Comparison of ENCODE assay signal across 18 cellular contexts in genomic region chr2:64065516-64065915, GRCh38. TPM values are rescaled to one million over a fixed set of nuclear protein-coding genes. Genes with fewer than 3 reads are reported as not detected.
DNase-seq lines count a peak whose midpoint lies in the region; ATAC-seq, FAIRE-seq and TF ChIP-seq lines count a peak whose summit lies in the region.
"Had no signal": no experiment of that assay in that cellular context is flagged by ENCODE, and none has a peak within 500 bp of the region (broad histone marks: within the 10 kb centered on the region; RNA-seq: fewer than 3 reads in every experiment).

No MANE protein-coding gene starts in this region.

- H3K79me2 ChIP-seq in GM23338 (replicated peaks; ENCODE audit: insufficient read depth) (no peaks in the 10 kb centered on the region), astrocyte (ENCODE audit: insufficient read depth, low read length) (no peaks in the 10 kb centered on the region)

- ATAC-seq in activated CD4-positive, alpha-beta T cell treated with anti-CD3 and anti-CD28 coated beads for 36 hours: no peak
- no peak for ATAC-seq in GM23338
- no peak for ATAC-seq in naive thymus-derived CD4-positive, alpha-beta T cell
- ATAC-seq: Panc1 had no signal

- H3K9me2 ChIP-seq in GM23338 (ENCODE audit: insufficient read depth): no peaks in the 10 kb centered on the region

- TF ChIP-seq CTCF in GM23338 (conservative IDR thresholded peaks at IDR 0.05; ENCODE audit: low read depth in 2 of 2) (no peak), astrocyte (IDR thresholded peaks at IDR 0.05; ENCODE audit: insufficient read depth, low read depth, low read length) (no peak)

- H3K4me1 Mint-ChIP-seq in activated CD4-positive, alpha-beta T cell treated with anti-CD3 and anti-CD28 coated beads for 36 hours: peaks cover 30% of the 10 kb centered on the region
- H3K4me1 Mint-ChIP-seq in GM23338: peaks cover 35% of the 10 kb centered on the region
- peaks cover 16% of the 10 kb centered on the region for H3K4me1 Mint-ChIP-seq in astrocyte (ENCODE audit: low read depth, unreplicated experiment)
- peaks cover 15 to 46% (median 31%) of the 10 kb centered on the region in 7 donors for H3K4me1 Mint-ChIP-seq in naive thymus-derived CD4-positive, alpha-beta T cell

- no peaks in the 10 kb centered on the region for H3K27me3 Mint-ChIP-seq in activated CD4-positive, alpha-beta T cell treated with anti-CD3 and anti-CD28 coated beads for 36 hours
- H3K27me3 Mint-ChIP-seq in GM23338 (ENCODE audit: insufficient read depth, low read depth, poor library complexity): peaks cover 6% of the 10 kb centered on the region
- no peaks in the 10 kb centered on the region for H3K27me3 Mint-ChIP-seq in astrocyte (ENCODE audit: low read depth, unreplicated experiment)
- no peaks in the 10 kb centered on the region for H3K27me3 Mint-ChIP-seq in naive thymus-derived CD4-positive, alpha-beta T cell
- H3K27me3 Mint-ChIP-seq: brain had no signal

- H3K4me2 ChIP-seq in GM23338 (peak overlapping the region; percentile 26; the same call in 1 of the 2 replicates), astrocyte (ENCODE audit: low read length) (no peak overlapping the region)

- H3K4me1 ChIP-seq in GM23338 (ENCODE audit: insufficient read depth): peaks cover 35% of the 10 kb centered on the region
- peaks cover 21% of the 10 kb centered on the region for H3K4me1 ChIP-seq in astrocyte (ENCODE audit: insufficient read depth, low read length)
- peaks cover 0 to 22% of the 10 kb centered on the region in 2 donors for H3K4me1 ChIP-seq in naive thymus-derived CD4-positive, alpha-beta T cell (ENCODE audit: control insufficient read depth in 2 of 2, insufficient read depth in 2 of 2, low read length in 2 of 2)
- H3K4me1 ChIP-seq: thyroid gland had no signal

- H4K20me1 ChIP-seq in GM23338 (replicated peaks; ENCODE audit: insufficient read depth): no peaks in the 10 kb centered on the region
- H4K20me1 ChIP-seq in astrocyte (ENCODE audit: insufficient read depth, low read length): no peaks in the 10 kb centered on the region

- no peak overlapping the region for H3K27ac ChIP-seq in GM23338 (ENCODE audit: low read depth)
- peak overlapping the region; percentile 85 for H3K27ac ChIP-seq in astrocyte (ENCODE audit: low read depth, low read length)
- peak overlapping the region; percentile 56 for H3K27ac ChIP-seq in naive thymus-derived CD4-positive, alpha-beta T cell (ENCODE audit: low read depth, low read length)
- H3K27ac ChIP-seq: 22Rv1 had no signal

- H3K36me3 ChIP-seq in GM23338 (ENCODE audit: insufficient read depth) (no peaks in the 10 kb centered on the region), astrocyte (ENCODE audit: insufficient read depth, low read length) (no peaks in the 10 kb centered on the region)
- no peaks in the 10 kb centered on the region for H3K36me3 ChIP-seq in naive thymus-derived CD4-positive, alpha-beta T cell (ENCODE audit: control insufficient read depth in 2 of 3, insufficient read depth in 3 of 3, low read length in 3 of 3)
- H3K36me3 ChIP-seq: pancreas, thyroid gland had no signal

- peak overlapping the region; percentile 44 for H3K27ac Mint-ChIP-seq in activated CD4-positive, alpha-beta T cell treated with anti-CD3 and anti-CD28 coated beads for 36 hours
- H3K27ac Mint-ChIP-seq in GM23338 (peak overlapping the region; percentile 56), astrocyte (ENCODE audit: unreplicated experiment) (no peak overlapping the region)
- H3K27ac Mint-ChIP-seq in naive thymus-derived CD4-positive, alpha-beta T cell: peak overlapping the region; percentile 58 to 97 (median 92)

- H3K9me3 Mint-ChIP-seq in activated CD4-positive, alpha-beta T cell treated with anti-CD3 and anti-CD28 coated beads for 36 hours (ENCODE audit: low read depth): no peaks in the 10 kb centered on the region
- H3K9me3 Mint-ChIP-seq in GM23338 (no peaks in the 10 kb centered on the region), astrocyte (ENCODE audit: unreplicated experiment) (no peaks in the 10 kb centered on the region)
- H3K9me3 Mint-ChIP-seq in naive thymus-derived CD4-positive, alpha-beta T cell: no peaks in the 10 kb centered on the region
- H3K9me3 Mint-ChIP-seq: CD14-positive monocyte had no signal

- H3K4me3 Mint-ChIP-seq in activated CD4-positive, alpha-beta T cell treated with anti-CD3 and anti-CD28 coated beads for 36 hours: no peak overlapping the region
- H3K4me3 Mint-ChIP-seq in GM23338 (no peak overlapping the region), astrocyte (ENCODE audit: unreplicated experiment) (no peak overlapping the region)
- H3K4me3 Mint-ChIP-seq in naive thymus-derived CD4-positive, alpha-beta T cell: peak overlapping the region in 4 of 10 donors; percentile 32 to 76 (median 50)
- H3K4me3 Mint-ChIP-seq: CD14-positive monocyte had no signal

- no peaks in the 10 kb centered on the region for H3K36me3 Mint-ChIP-seq in activated CD4-positive, alpha-beta T cell treated with anti-CD3 and anti-CD28 coated beads for 36 hours (ENCODE audit: low read depth)
- H3K36me3 Mint-ChIP-seq in GM23338 (ENCODE audit: low read depth) (no peaks in the 10 kb centered on the region), astrocyte (ENCODE audit: low read depth, unreplicated experiment) (no peaks in the 10 kb centered on the region)
- peaks cover 0 to 3% (median 0%) of the 10 kb centered on the region in 5 donors for H3K36me3 Mint-ChIP-seq in naive thymus-derived CD4-positive, alpha-beta T cell
- H3K36me3 Mint-ChIP-seq: brain, CD14-positive monocyte had no signal

- intact Hi-C loops in activated CD4-positive, alpha-beta T cell treated with anti-CD3 and anti-CD28 coated beads for 36 hours (cut with DNase I, micrococcal nuclease): loop anchor here in 1 of 2 experiments (2.0 kb wide), 1 partner anchor 35 kb away; no protein-coding TSS in a partner anchor
- intact Hi-C loops in naive thymus-derived CD4-positive, alpha-beta T cell (cut with micrococcal nuclease): loop anchor here in 1 of 2 donors (2.0 kb wide), 2 partner anchors 17 to 21 kb away; no protein-coding TSS in a partner anchor
- intact Hi-C loops in posterior vena cava (cut with DNase I): no loop called here

- H3K27me3 ChIP-seq in GM23338 (ENCODE audit: insufficient read depth): no peaks in the 10 kb centered on the region
- no peaks in the 10 kb centered on the region for H3K27me3 ChIP-seq in astrocyte (ENCODE audit: insufficient read depth, low read length)
- no peaks in the 10 kb centered on the region for H3K27me3 ChIP-seq in naive thymus-derived CD4-positive, alpha-beta T cell (ENCODE audit: control insufficient read depth in 2 of 2, insufficient read depth in 2 of 2, low read length in 2 of 2)
- H3K27me3 ChIP-seq: pancreas, thyroid gland had no signal

- H3K9me3 ChIP-seq in astrocyte (ENCODE audit: insufficient read depth, low read depth, low read length): no peaks in the 10 kb centered on the region
- H3K9me3 ChIP-seq in naive thymus-derived CD4-positive, alpha-beta T cell (ENCODE audit: control insufficient read depth in 2 of 3, low read length in 3 of 3): no peaks in the 10 kb centered on the region
- H3K9me3 ChIP-seq: pancreas, thyroid gland had no signal

- no peak for DNase-seq in activated CD4-positive, alpha-beta T cell treated with anti-CD3 and anti-CD28 coated beads for 36 hours
- no peak for DNase-seq in activated CD4-positive, alpha-beta T cell treated with anti-CD3 and anti-CD28 coated beads, Interleukin-2, amount 50 U/mL, for 4 hours
- DNase-seq in GM23338 (ENCODE audit: low spot score) (no peak), astrocyte (ENCODE audit: low read depth) (no peak), NCI-H146 treated with DMSO at 0.1 percent for 48 hours (lab: John Stamatoyannopoulos, UW; ENCODE audit: unreplicated experiment) (no peak), posterior vena cava (ENCODE audit: low spot score) (no peak), UCSD-AML1 (lab: John Stamatoyannopoulos, UW; ENCODE audit: unreplicated experiment) (no peak)
- DNase-seq in naive thymus-derived CD4-positive, alpha-beta T cell: no peak
- DNase-seq: activated effector memory CD4-positive, alpha-beta T cell treated with Interleukin-2 at 50 U/mL for 16 hours; DMS79 treated with DMSO at 0.1 percent for 48 hours; NCI-H69; thyroid gland had no signal

- CTCF ChIA-PET in activated CD4-positive, alpha-beta T cell treated with anti-CD3 and anti-CD28 coated beads for 36 hours (lab: Charles Lee): interaction anchor here (1.1 to 1.3 kb wide), 2 partner anchors 16 to 37 kb away, joined by 3 read pairs; no protein-coding TSS in a partner anchor
- CTCF ChIA-PET in naive thymus-derived CD4-positive, alpha-beta T cell (lab: Charles Lee): interaction anchor here (1.0 kb wide), 1 partner anchor 262 kb away, joined by 6 read pairs; no protein-coding TSS in a partner anchor

- POLR2A ChIA-PET in activated CD4-positive, alpha-beta T cell treated with anti-CD3 and anti-CD28 coated beads for 36 hours (lab: Charles Lee): interaction anchor here (1.8 kb wide), 1 partner anchor 261 kb away, joined by 11 read pairs; no protein-coding TSS in a partner anchor
- POLR2A ChIA-PET in naive thymus-derived CD4-positive, alpha-beta T cell (lab: Charles Lee): no interaction called here

- H3F3A ChIP-seq in GM23338 (replicated peaks; ENCODE audit: low read depth): peaks cover 8% of the 10 kb centered on the region; the same call in 1 of the 2 replicates

- H3K4me3 ChIP-seq in GM23338: no peak overlapping the region
- H3K4me3 ChIP-seq in astrocyte (ENCODE audit: insufficient read depth, low read depth, low read length): no peak overlapping the region
- H3K4me3 ChIP-seq in naive thymus-derived CD4-positive, alpha-beta T cell (ENCODE audit: low read length): no peak overlapping the region
- H3K4me3 ChIP-seq: pancreas, thyroid gland had no signal

- no peak overlapping the region for H3K9ac ChIP-seq in astrocyte (ENCODE audit: low read length)

- H2AFZ ChIP-seq in GM23338 (peak overlapping the region; percentile 77), astrocyte (ENCODE audit: low read depth, low read length) (no peak overlapping the region)

- FAIRE-seq in astrocyte (lab: Jason Lieb, UNC): no peak
- FAIRE-seq: GM19239, pancreas had no signal

TF ChIP-seq in GM23338, 12 proteins besides CTCF, POLR2A, EP300 and RAD21 (continues in another document):
- TF ChIP-seq STAT1 (IDR thresholded peaks at IDR 0.05; ENCODE audit: unreplicated experiment) (no peak), ZNF331 (CRISPR knock-in tag; IDR thresholded peaks at IDR 0.05; ENCODE audit: low read depth) (no peak), JUNB (IDR thresholded peaks at IDR 0.05; ENCODE audit: unreplicated experiment) (no peak), NANOG (IDR thresholded peaks at IDR 0.05; ENCODE audit: borderline replicate concordance) (no peak), EZH2 (IDR thresholded peaks at IDR 0.05; ENCODE audit: low read depth, unreplicated experiment) (no peak), ZNF114 (CRISPR knock-in tag; IDR thresholded peaks at IDR 0.05) (no peak)

RNA-seq across cellular contexts. Expression of gene VPS54, which starts 46.3 kb away (rescaled TPM):
- 10 to 100 TPM in 1 of 2 experiments, 1 to 10 TPM in 1; 9.0 to 11.7 TPM for total RNA-seq in activated CD4-positive, alpha-beta T cell treated with anti-CD3 and anti-CD28 coated beads for 36 hours
- total RNA-seq in GM23338 (2014; rRNA removed; shearing (Covaris generic)): 17.0 and 20.7 TPM in 2 replicates
- 6.1 and 6.6 TPM in 2 replicates for polyA plus RNA-seq in GM23338 (2016; fragmentation: Nextera tagmentation; extraction: Ambion mirVana)
- total RNA-seq in astrocyte (17.5 and 17.9 TPM in 2 replicates), posterior vena cava (10 to 100 TPM; 18.7 to 22.9 TPM)
- total RNA-seq in naive thymus-derived CD4-positive, alpha-beta T cell: 10 to 100 TPM; 13.2 to 20.8 (median 15.6) TPM
- 10 to 100 TPM in 1 of 2 donors, 1 to 10 TPM in 1; 4.5 to 11.4 TPM for polyA plus RNA-seq in naive thymus-derived CD4-positive, alpha-beta T cell
